ENCODE assay signal across 3 cellular contexts in genomic region chr3:55459838-55460237, GRCh38.
"Had no signal": no experiment of that assay in that cellular context is flagged by ENCODE, and none has a peak within 500 bp of the region (broad histone marks: within the 10 kb centered on the region; RNA-seq: fewer than 3 reads in every experiment).

No MANE protein-coding gene starts in this region.

- H3K4me3 ChIP-seq: GM12878 had no signal

- ATAC-seq: GM12878 had no signal

- DNase-seq: GDM1, GF-D8 had no signal
